11 cellular contexts compared by ENCODE assay signal in the genomic region with DNA sequence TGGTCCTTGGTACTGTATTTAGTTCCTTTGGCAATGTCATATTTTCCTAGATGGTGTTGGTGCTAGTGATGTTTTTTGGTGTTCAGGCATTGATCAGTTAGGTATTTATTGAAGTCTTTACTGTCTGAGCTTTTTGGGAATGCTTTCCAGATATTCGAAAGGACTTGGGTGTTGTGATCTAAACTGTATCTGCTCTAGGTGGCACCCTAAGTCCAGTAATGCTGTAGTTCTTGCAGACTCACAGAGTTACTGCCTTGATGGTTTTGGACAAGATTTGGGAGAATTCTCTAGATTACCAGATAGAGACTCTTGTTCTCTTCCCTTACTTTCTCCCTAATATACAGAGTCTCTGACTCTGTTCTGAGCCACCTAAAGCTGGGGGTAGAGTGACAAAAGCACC.
DNase-seq lines count a peak whose midpoint lies in the region; ATAC-seq lines count a peak whose summit lies in the region.
"Had no signal": no experiment of that assay in that cellular context is flagged by ENCODE, and none has a peak within 500 bp of the region (broad histone marks: within the 10 kb centered on the region; RNA-seq: fewer than 3 reads in every experiment).

No MANE protein-coding gene starts in this region.

- H2AFZ ChIP-seq in mesenchymal stem cell (ENCODE audit: low read depth, low read length) (no peak overlapping the region), Karpas-422 (ENCODE audit: low read length) (no peak overlapping the region)

- H3K4ac ChIP-seq in mesenchymal stem cell (ENCODE audit: low read depth in 1 of 2, low read length in 2 of 2), result no peak overlapping the region

- H3K27ac ChIP-seq in mesenchymal stem cell (ENCODE audit: low read length, poor library complexity, severe bottlenecking) (no peak overlapping the region), Karpas-422 (ENCODE audit: low read length) (no peak overlapping the region)
- H3K27ac ChIP-seq: tibial nerve had no signal

- H3K36me3 ChIP-seq in mesenchymal stem cell (ENCODE audit: control insufficient read depth in 1 of 2, insufficient read depth in 2 of 2, low read depth in 1 of 2, low read length in 2 of 2), result no peaks in the 10 kb centered on the region
- H3K36me3 ChIP-seq in Karpas-422 (ENCODE audit: insufficient read depth, low read length), result no peaks in the 10 kb centered on the region
- H3K36me3 ChIP-seq: tibial nerve had no signal

- 86% methylated on average over 1 of the region's 1 CpG for WGBS in mesenchymal stem cell

- no peak overlapping the region for H2BK120ac ChIP-seq in mesenchymal stem cell (ENCODE audit: low read depth, low read length)

- H3K4me2 ChIP-seq in mesenchymal stem cell (ENCODE audit: low read length, poor library complexity, severe bottlenecking) (no peak overlapping the region), Karpas-422 (ENCODE audit: low read depth, low read length, poor library complexity, severe bottlenecking) (no peak overlapping the region)

- no peak overlapping the region for H3K14ac ChIP-seq in mesenchymal stem cell (ENCODE audit: low read length in 2 of 2)

- no peak overlapping the region for H4K8ac ChIP-seq in mesenchymal stem cell (ENCODE audit: low read length)

- no peak overlapping the region for H3K4me3 ChIP-seq in mesenchymal stem cell (ENCODE audit: insufficient read depth in 1 of 2, low read depth in 1 of 2, low read length in 2 of 2)
- no peak overlapping the region for H3K4me3 ChIP-seq in Karpas-422 (ENCODE audit: low read length)
- H3K4me3 ChIP-seq: tibial nerve had no signal

- no peak overlapping the region for H2AK5ac ChIP-seq in mesenchymal stem cell (ENCODE audit: low read length, severe bottlenecking)

- DNase-seq in EH (ENCODE audit: low read depth), result peak; percentile 62
- peak; percentile 62 for DNase-seq in LHCN-M2 (ENCODE audit: low read depth)
- peak; percentile 18 for DNase-seq in astrocyte of the hippocampus (ENCODE audit: low read depth, low spot score)
- peak; percentile 35 for DNase-seq in mesenchymal stem cell
- DNase-seq in central memory CD4-positive, alpha-beta T cell, result no peak
- no peak for DNase-seq in stimulated activated CD4-positive, alpha-beta T cell treated with anti-CD3 and anti-CD28 coated beads, Interleukin-2, amount 100 ng/mL, for 24 hours
- no peak for DNase-seq in Karpas-422
- DNase-seq: activated CD4-positive, alpha-beta T cell treated with anti-CD3 and anti-CD28 coated beads, Interleukin-2, amount 50 U/mL, for 1 hour; NCI-H1436 treated with DMSO at 0.1 percent for 48 hours had no signal

- no peak overlapping the region for H3K18ac ChIP-seq in mesenchymal stem cell (ENCODE audit: low read depth in 1 of 2, low read length in 2 of 2)

- H3K23ac ChIP-seq in mesenchymal stem cell (ENCODE audit: low read length in 2 of 2), result no peak overlapping the region

- no peak for ATAC-seq in GM21526 (IDR thresholded peaks at IDR 0.05; ENCODE audit: low FRiP score, unreplicated experiment)

- H3K9ac ChIP-seq in mesenchymal stem cell (ENCODE audit: low read length) (no peak overlapping the region), Karpas-422 (ENCODE audit: low read length) (no peak overlapping the region)

- H4K20me1 ChIP-seq in Karpas-422 (ENCODE audit: insufficient read depth, low read depth, low read length), result no peaks in the 10 kb centered on the region

- no peak overlapping the region for H4K91ac ChIP-seq in mesenchymal stem cell (ENCODE audit: low read length)

- H3K27me3 ChIP-seq in mesenchymal stem cell (ENCODE audit: control insufficient read depth in 1 of 2, insufficient read depth in 1 of 2, low read length in 2 of 2), result no peaks in the 10 kb centered on the region
- H3K27me3 ChIP-seq in Karpas-422 (ENCODE audit: low read length), result no peaks in the 10 kb centered on the region
- H3K27me3 ChIP-seq: tibial nerve had no signal

- H2BK15ac ChIP-seq in mesenchymal stem cell (ENCODE audit: low read depth, poor library complexity, severe bottlenecking), result no peak overlapping the region

- no peaks in the 10 kb centered on the region for H3K79me1 ChIP-seq in mesenchymal stem cell (replicated peaks; ENCODE audit: low read length, poor library complexity, severe bottlenecking)

- no peaks in the 10 kb centered on the region for H3K9me3 ChIP-seq in mesenchymal stem cell (ENCODE audit: control insufficient read depth, low read length)
- H3K9me3 ChIP-seq in Karpas-422 (ENCODE audit: low read length), result no peaks in the 10 kb centered on the region
- H3K9me3 ChIP-seq: tibial nerve had no signal

- H3K9me2 ChIP-seq in Karpas-422 (replicated peaks; ENCODE audit: insufficient read depth, low read length), result no peaks in the 10 kb centered on the region

- no peak overlapping the region for H2BK12ac ChIP-seq in mesenchymal stem cell (ENCODE audit: low read length in 2 of 2)

- H3K4me1 ChIP-seq in mesenchymal stem cell (ENCODE audit: control insufficient read depth, insufficient read depth, low read depth, low read length) (no peaks in the 10 kb centered on the region), Karpas-422 (ENCODE audit: low read length) (no peaks in the 10 kb centered on the region)
- H3K4me1 ChIP-seq: tibial nerve had no signal

- no peak overlapping the region for H2BK5ac ChIP-seq in mesenchymal stem cell (ENCODE audit: low read depth, low read length, poor library complexity, severe bottlenecking)

- H3K79me2 ChIP-seq in Karpas-422 (ENCODE audit: low read length), result no peaks in the 10 kb centered on the region

Comparison
In these comparisons a context has a peak if more than half of its experiments do, and no peak if none do; other contexts are left out.
1. DNase-seq: peak in EH (single experiment), LHCN-M2 (single experiment), astrocyte of the hippocampus (single experiment) and mesenchymal stem cell (single experiment); none in central memory CD4-positive, alpha-beta T cell (single experiment), stimulated activated CD4-positive, alpha-beta T cell treated with anti-CD3 and anti-CD28 coated beads, Interleukin-2, amount 100 ng/mL, for 24 hours (0 of 2) and Karpas-422 (single experiment).